ENCODE assay signal across 2 cellular contexts in genomic region chr14:103250181-103250580, GRCh38.
TF ChIP-seq lines count a peak whose summit lies in the region.

No MANE protein-coding gene starts in this region.

TF ChIP-seq in GM23338, 12 proteins besides CTCF, POLR2A, EP300 and RAD21:
- TF ChIP-seq POLR2AphosphoS5 (IDR thresholded peaks at IDR 0.05; ENCODE audit: low read depth): no peak
- no peak for TF ChIP-seq REST (IDR thresholded peaks at IDR 0.05; ENCODE audit: unreplicated experiment)
- no peak for TF ChIP-seq EZH2 (IDR thresholded peaks at IDR 0.05; ENCODE audit: low read depth, unreplicated experiment)
- no peak for TF ChIP-seq JUNB (IDR thresholded peaks at IDR 0.05; ENCODE audit: unreplicated experiment)
- TF ChIP-seq ZNF462 (CRISPR knock-in tag; IDR thresholded peaks at IDR 0.05): no peak
- TF ChIP-seq NANOG (IDR thresholded peaks at IDR 0.05; ENCODE audit: borderline replicate concordance): no peak
- no peak for TF ChIP-seq ZNF114 (CRISPR knock-in tag; IDR thresholded peaks at IDR 0.05)
- TF ChIP-seq EZH2phosphoT487 (IDR thresholded peaks at IDR 0.05; ENCODE audit: unreplicated experiment): no peak
- no peak for TF ChIP-seq STAT1 (IDR thresholded peaks at IDR 0.05; ENCODE audit: unreplicated experiment)
- no peak for TF ChIP-seq ZNF331 (CRISPR knock-in tag; IDR thresholded peaks at IDR 0.05; ENCODE audit: low read depth)
- TF ChIP-seq ETS1 (IDR thresholded peaks at IDR 0.05): no peak
- TF ChIP-seq CREB1 (CRISPR knock-in tag; IDR thresholded peaks at IDR 0.05; ENCODE audit: low read depth): no peak
TF ChIP-seq in GM23338: peak in this region for 0.

TF ChIP-seq in H1, 55 proteins besides CTCF, POLR2A, EP300 and RAD21:
- TF ChIP-seq SAP30 (IDR thresholded peaks at IDR 0.05; ENCODE audit: insufficient read depth, insufficient replicate concordance, low read length): no peak
- TF ChIP-seq RNF2 (IDR thresholded peaks at IDR 0.05; ENCODE audit: borderline replicate concordance, low read depth, low read length, missing control alignments, poor library complexity, severe bottlenecking): no peak
- no peak for TF ChIP-seq SP2 (IDR thresholded peaks at IDR 0.05; ENCODE audit: low read length)
- TF ChIP-seq YY1 (IDR thresholded peaks at IDR 0.05; ENCODE audit: low read depth, low read length): no peak
- no peak for TF ChIP-seq RXRA (IDR thresholded peaks at IDR 0.05; ENCODE audit: insufficient read depth, low read depth, low read length)
- TF ChIP-seq CEBPB (IDR thresholded peaks at IDR 0.05; ENCODE audit: low read depth, low read length): no peak
TF ChIP-seq in H1: peak in this region for 0.
